9 cellular contexts compared by ENCODE assay signal in genomic region chr11:123041185-123041584, GRCh38. TPM values are rescaled to one million over a fixed set of nuclear protein-coding genes. Genes with fewer than 3 reads are reported as not detected.
"Had no signal": no experiment of that assay in that cellular context is flagged by ENCODE, and none has a peak within 500 bp of the region (broad histone marks: within the 10 kb centered on the region; RNA-seq: fewer than 3 reads in every experiment).

No MANE protein-coding gene starts in this region.

- H3K4me1 Mint-ChIP-seq: IgD-negative memory B cell had no signal

- H3K4me3 Mint-ChIP-seq: IgD-negative memory B cell had no signal

- H3K36me3 Mint-ChIP-seq: IgD-negative memory B cell had no signal

- H3K36me3 ChIP-seq: HAP-1 had no signal

- H3K4me1 ChIP-seq: HAP-1 had no signal

- DNase-seq: GOT3, H7, KG1 had no signal

- FAIRE-seq: HepG2 had no signal

- H3K27me3 Mint-ChIP-seq: IgD-negative memory B cell had no signal

- H3K27ac Mint-ChIP-seq: IgD-negative memory B cell had no signal

- ATAC-seq: HCT116, HepG2 had no signal

- H3K9me3 Mint-ChIP-seq: IgD-negative memory B cell had no signal

- H3K27ac ChIP-seq: HL-60 had no signal

- H3K4me3 ChIP-seq: HAP-1 had no signal

RNA-seq across cellular contexts. Expression of gene BSX, which starts 59.6 kb away (rescaled TPM):
- total RNA-seq: H7, HepG2, HT1080 had no signal
- polyA plus RNA-seq: HepG2, IgD-negative memory B cell had no signal
